In the genomic region with DNA sequence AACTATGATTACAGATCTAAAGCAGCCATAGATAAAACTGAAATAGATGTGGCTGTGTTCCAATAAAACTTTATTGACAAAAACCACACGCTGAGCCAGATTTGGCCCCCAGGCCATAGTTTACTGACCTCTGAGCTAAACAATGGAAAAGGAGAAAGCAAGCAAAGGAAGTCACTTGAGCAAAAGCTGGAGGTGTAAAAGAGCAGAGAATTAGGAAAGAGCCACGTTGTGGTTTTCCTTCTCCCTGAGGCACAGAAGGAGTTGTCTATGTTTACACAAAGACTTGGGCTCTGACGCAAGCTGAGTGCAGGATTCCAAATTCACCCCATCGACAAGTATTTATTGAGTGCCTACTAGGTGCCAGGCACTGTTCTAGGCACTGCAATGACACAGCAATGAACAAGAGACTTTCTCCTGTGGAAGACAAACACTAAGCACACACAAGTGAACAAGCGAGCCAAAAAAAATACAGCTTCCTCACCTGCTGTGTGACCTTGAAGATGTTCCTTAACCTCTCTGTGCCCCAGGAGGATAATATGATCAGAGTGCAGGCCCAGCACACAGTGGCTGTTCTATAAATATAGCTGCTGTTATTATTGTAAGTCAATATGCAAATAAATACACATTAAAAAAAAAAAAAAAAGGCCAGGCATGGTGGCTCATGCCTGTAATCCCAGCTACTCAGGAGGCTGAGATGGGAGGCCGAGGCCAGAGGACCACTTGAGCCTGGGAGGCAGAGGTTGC, we compare ENCODE assay signal across 1 cellular context.
TF ChIP-seq lines count a peak whose summit lies in the region.

No MANE protein-coding gene starts in this region.

TF ChIP-seq in HEK293, 187 proteins besides CTCF, POLR2A, EP300 and RAD21 (continued from another document):
- TF ChIP-seq ZNF664 (tag by site-specific recombination; IDR thresholded peaks at IDR 0.05) = peak; percentile 75
